Comparison of ENCODE assay signal across 8 cellular contexts in the genomic region with DNA sequence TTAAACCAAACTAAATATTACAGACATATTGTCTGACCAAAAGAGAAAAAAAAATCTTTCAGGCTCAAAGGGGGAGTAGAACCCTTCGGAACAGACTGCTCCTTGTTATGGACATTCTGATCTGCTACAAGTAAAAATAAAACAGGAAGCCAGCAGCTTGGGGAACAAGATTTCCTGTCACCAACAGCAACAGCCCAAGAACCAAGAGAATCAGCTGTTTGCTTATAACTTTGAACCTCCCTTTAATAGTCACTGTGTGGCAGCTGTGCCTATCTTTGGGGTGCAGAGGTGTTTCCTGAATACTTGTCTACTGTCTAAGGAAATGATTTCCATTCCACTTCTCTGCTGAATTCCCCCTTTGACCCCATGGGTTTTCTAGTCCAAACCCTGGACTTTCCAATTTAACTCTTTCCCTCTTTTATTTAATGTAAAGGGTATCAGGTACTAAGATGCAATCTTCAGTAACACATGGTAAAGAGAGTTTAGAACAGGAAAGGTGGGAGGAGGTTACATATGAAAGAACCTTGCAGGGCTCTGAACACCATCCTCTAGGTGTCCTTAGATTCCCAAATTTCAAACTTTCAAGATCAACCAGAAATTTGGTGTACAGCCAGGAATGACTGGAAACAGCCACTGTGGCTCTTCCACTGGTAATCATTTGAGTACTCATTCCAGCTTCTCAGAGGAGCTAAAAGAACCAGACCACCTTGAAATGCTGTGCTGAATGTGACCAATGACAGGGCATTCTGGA. TPM values are rescaled to one million over a fixed set of nuclear protein-coding genes. Genes with fewer than 3 reads are reported as not detected.
DNase-seq lines count a peak whose midpoint lies in the region; ATAC-seq and TF ChIP-seq lines count a peak whose summit lies in the region.

No MANE protein-coding gene starts in this region.

- peak overlapping the region; percentile 67 to 78 (median 74) for H3K4me3 Mint-ChIP-seq in CD4-positive, CD25-positive, alpha-beta regulatory T cell

- peaks cover 43 to 93% (median 64%) of the 10 kb centered on the region in 4 donors for H3K4me1 Mint-ChIP-seq in CD4-positive, CD25-positive, alpha-beta regulatory T cell

- H3K9me2 ChIP-seq in Karpas-422 (replicated peaks; ENCODE audit: insufficient read depth, low read length), result no peaks in the 10 kb centered on the region

- peaks cover 81% of the 10 kb centered on the region for H3K79me2 ChIP-seq in Karpas-422 (ENCODE audit: low read length)

- peak overlapping the region; percentile 77 for H3K4me3 ChIP-seq in CD4-positive, CD25-positive, alpha-beta regulatory T cell (ENCODE audit: low read depth, low read length)
- H3K4me3 ChIP-seq in choroid plexus epithelial cell (ENCODE audit: low read depth, low read length), result no peak overlapping the region
- H3K4me3 ChIP-seq in Karpas-422 (ENCODE audit: low read length), result no peak overlapping the region

- H3K27ac Mint-ChIP-seq in CD4-positive, CD25-positive, alpha-beta regulatory T cell, result peak overlapping the region; percentile 53 to 90 (median 63)

- no peak for TF ChIP-seq CTCF in choroid plexus epithelial cell (conservative IDR thresholded peaks at IDR 0.05; ENCODE audit: low read depth, low read length)

- DNase-seq in CD4-positive, CD25-positive, alpha-beta regulatory T cell, result peak in 2 of 3 donors; percentile 61 to 80
- DNase-seq in NAMALWA (ENCODE audit: low spot score) (peak; percentile 69), choroid plexus epithelial cell (ENCODE audit: low read depth) (peak; percentile 53), myocyte (ENCODE audit: low read depth) (peak; percentile 71), epidermal melanocyte (ENCODE audit: insufficient read length, low spot score) (no peak), Karpas-422 (no peak), NCI-H1105 treated with DMSO at 0.1 percent for 48 hours (lab: John Stamatoyannopoulos, UW) (no peak)

- no peaks in the 10 kb centered on the region for H3K27me3 ChIP-seq in CD4-positive, CD25-positive, alpha-beta regulatory T cell (ENCODE audit: control insufficient read depth, insufficient read depth, low read length)
- H3K27me3 ChIP-seq in Karpas-422 (ENCODE audit: low read length), result no peaks in the 10 kb centered on the region

- no peaks in the 10 kb centered on the region for H4K20me1 ChIP-seq in Karpas-422 (ENCODE audit: insufficient read depth, low read depth, low read length)

- H3K9me3 Mint-ChIP-seq in CD4-positive, CD25-positive, alpha-beta regulatory T cell, result no peaks in the 10 kb centered on the region

- H3K4me2 ChIP-seq in Karpas-422 (ENCODE audit: low read depth, low read length, poor library complexity, severe bottlenecking), result no peak overlapping the region

- TF ChIP-seq POLR2A in GM18505 (IDR thresholded peaks at IDR 0.05; ENCODE audit: borderline replicate concordance, extremely low read depth, insufficient read depth, insufficient read length), result no peak

- peaks cover 20% of the 10 kb centered on the region for H3K36me3 ChIP-seq in CD4-positive, CD25-positive, alpha-beta regulatory T cell (ENCODE audit: control insufficient read depth, insufficient read depth, low read length)
- no peaks in the 10 kb centered on the region for H3K36me3 ChIP-seq in Karpas-422 (ENCODE audit: insufficient read depth, low read length)

- H3K27ac ChIP-seq in CD4-positive, CD25-positive, alpha-beta regulatory T cell (ENCODE audit: insufficient read depth, low read length, poor library complexity, severe bottlenecking), result peak overlapping the region; percentile 61
- no peak overlapping the region for H3K27ac ChIP-seq in Karpas-422 (ENCODE audit: low read length)

- H2AFZ ChIP-seq in Karpas-422 (ENCODE audit: low read length), result no peak overlapping the region

- peak; percentile 75 to 80 for ATAC-seq in CD4-positive, CD25-positive, alpha-beta regulatory T cell (ENCODE audit: low read depth in 2 of 2)
- no peak for ATAC-seq in GM18505 (IDR thresholded peaks at IDR 0.05; ENCODE audit: unreplicated experiment)

- no peaks in the 10 kb centered on the region for H3K27me3 Mint-ChIP-seq in CD4-positive, CD25-positive, alpha-beta regulatory T cell

- peaks cover 89% of the 10 kb centered on the region for H3K4me1 ChIP-seq in CD4-positive, CD25-positive, alpha-beta regulatory T cell (ENCODE audit: control insufficient read depth, insufficient read depth, low read length, poor library complexity, severe bottlenecking)
- peaks cover 70% of the 10 kb centered on the region for H3K4me1 ChIP-seq in Karpas-422 (ENCODE audit: low read length)

- H3K36me3 Mint-ChIP-seq in CD4-positive, CD25-positive, alpha-beta regulatory T cell, result peaks cover 21% of the 10 kb centered on the region

- no peaks in the 10 kb centered on the region for H3K9me3 ChIP-seq in CD4-positive, CD25-positive, alpha-beta regulatory T cell (ENCODE audit: control insufficient read depth in 2 of 2, low read length in 2 of 2)
- no peaks in the 10 kb centered on the region for H3K9me3 ChIP-seq in Karpas-422 (ENCODE audit: low read length)

- no peak overlapping the region for H3K9ac ChIP-seq in Karpas-422 (ENCODE audit: low read length)

RNA-seq across cellular contexts. Expression of a gene that starts 38.7 kb away (rescaled TPM):
- total RNA-seq in CD4-positive, CD25-positive, alpha-beta regulatory T cell, result 0.47 TPM
- polyA plus RNA-seq in CD4-positive, CD25-positive, alpha-beta regulatory T cell, result under 1 TPM in 2 of 4 donors, not detected in 2; 0.07 to 0.21 TPM
- 0.16 and 0.72 TPM in 2 replicates for total RNA-seq in myocyte
- polyA plus RNA-seq in myocyte (2012), result 0.74 TPM
- total RNA-seq in Karpas-422 (2014; rRNA removed; shearing (Covaris generic); ENCODE audit: low replicate concordance), result 3.6 and 3.7 TPM in 2 replicates

RNA-seq across cellular contexts. Expression of a gene that starts 47.9 kb away (rescaled TPM):
- total RNA-seq in CD4-positive, CD25-positive, alpha-beta regulatory T cell, result not detected
- polyA plus RNA-seq in CD4-positive, CD25-positive, alpha-beta regulatory T cell, result not detected
- total RNA-seq in myocyte, result not detected in 2 replicates
- polyA plus RNA-seq in myocyte (2012), result not detected
- total RNA-seq in Karpas-422 (2014; rRNA removed; shearing (Covaris generic); ENCODE audit: low replicate concordance), result 0.22 TPM in 1 of 2 replicates, not detected in the other

RNA-seq across cellular contexts. Expression of a gene that starts 56.5 kb away (rescaled TPM):
- total RNA-seq in CD4-positive, CD25-positive, alpha-beta regulatory T cell, result not detected
- not detected for polyA plus RNA-seq in CD4-positive, CD25-positive, alpha-beta regulatory T cell
- total RNA-seq in myocyte, result not detected in 2 replicates
- 0.15 TPM for polyA plus RNA-seq in myocyte (2012)
- not detected in 2 replicates for total RNA-seq in Karpas-422 (2014; rRNA removed; shearing (Covaris generic); ENCODE audit: low replicate concordance)

RNA-seq across cellular contexts. Expression of a gene that starts 58.9 kb away (rescaled TPM):
- 175 TPM for total RNA-seq in CD4-positive, CD25-positive, alpha-beta regulatory T cell
- 10 to 100 TPM; 55.3 to 85.3 (median 61.8) TPM for polyA plus RNA-seq in CD4-positive, CD25-positive, alpha-beta regulatory T cell
- 17.3 and 18.2 TPM in 2 replicates for total RNA-seq in myocyte
- polyA plus RNA-seq in myocyte (2012), result 65.6 TPM
- total RNA-seq in Karpas-422 (2014; rRNA removed; shearing (Covaris generic); ENCODE audit: low replicate concordance), result 20.2 and 21.7 TPM in 2 replicates

Comparison
In these comparisons a context has a peak if more than half of its experiments do, and no peak if none do; other contexts are left out.
1. DNase-seq: peak in CD4-positive, CD25-positive, alpha-beta regulatory T cell (2 of 3), NAMALWA (single experiment), choroid plexus epithelial cell (single experiment) and myocyte (single experiment); none in epidermal melanocyte (single experiment), Karpas-422 (single experiment) and NCI-H1105 treated with DMSO at 0.1 percent for 48 hours (single experiment).